1 cellular context compared by ENCODE assay signal in the genomic region with DNA sequence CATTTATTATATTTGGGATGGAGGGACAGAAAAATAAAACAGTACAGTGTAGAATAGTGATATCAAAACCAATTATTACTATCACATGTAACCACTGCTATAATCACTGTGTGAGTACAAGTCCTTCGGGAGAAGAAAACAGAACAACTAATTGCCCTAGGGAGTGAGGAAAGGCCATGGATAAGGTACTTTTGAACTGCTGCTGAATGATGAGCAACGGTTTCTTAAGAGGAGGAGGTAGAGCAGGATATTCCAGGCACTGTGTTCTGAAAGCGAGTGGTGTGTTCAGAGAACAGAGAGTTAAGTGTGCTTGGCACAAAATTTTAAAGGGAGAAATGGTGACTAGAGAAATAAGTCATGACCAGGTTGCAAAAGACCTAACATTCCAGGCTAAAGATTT.
TF ChIP-seq lines count a peak whose summit lies in the region.

No MANE protein-coding gene starts in this region.

TF ChIP-seq in GM23338, 12 proteins besides CTCF, POLR2A, EP300 and RAD21 (continued from another document):
- TF ChIP-seq, protein P1, sequence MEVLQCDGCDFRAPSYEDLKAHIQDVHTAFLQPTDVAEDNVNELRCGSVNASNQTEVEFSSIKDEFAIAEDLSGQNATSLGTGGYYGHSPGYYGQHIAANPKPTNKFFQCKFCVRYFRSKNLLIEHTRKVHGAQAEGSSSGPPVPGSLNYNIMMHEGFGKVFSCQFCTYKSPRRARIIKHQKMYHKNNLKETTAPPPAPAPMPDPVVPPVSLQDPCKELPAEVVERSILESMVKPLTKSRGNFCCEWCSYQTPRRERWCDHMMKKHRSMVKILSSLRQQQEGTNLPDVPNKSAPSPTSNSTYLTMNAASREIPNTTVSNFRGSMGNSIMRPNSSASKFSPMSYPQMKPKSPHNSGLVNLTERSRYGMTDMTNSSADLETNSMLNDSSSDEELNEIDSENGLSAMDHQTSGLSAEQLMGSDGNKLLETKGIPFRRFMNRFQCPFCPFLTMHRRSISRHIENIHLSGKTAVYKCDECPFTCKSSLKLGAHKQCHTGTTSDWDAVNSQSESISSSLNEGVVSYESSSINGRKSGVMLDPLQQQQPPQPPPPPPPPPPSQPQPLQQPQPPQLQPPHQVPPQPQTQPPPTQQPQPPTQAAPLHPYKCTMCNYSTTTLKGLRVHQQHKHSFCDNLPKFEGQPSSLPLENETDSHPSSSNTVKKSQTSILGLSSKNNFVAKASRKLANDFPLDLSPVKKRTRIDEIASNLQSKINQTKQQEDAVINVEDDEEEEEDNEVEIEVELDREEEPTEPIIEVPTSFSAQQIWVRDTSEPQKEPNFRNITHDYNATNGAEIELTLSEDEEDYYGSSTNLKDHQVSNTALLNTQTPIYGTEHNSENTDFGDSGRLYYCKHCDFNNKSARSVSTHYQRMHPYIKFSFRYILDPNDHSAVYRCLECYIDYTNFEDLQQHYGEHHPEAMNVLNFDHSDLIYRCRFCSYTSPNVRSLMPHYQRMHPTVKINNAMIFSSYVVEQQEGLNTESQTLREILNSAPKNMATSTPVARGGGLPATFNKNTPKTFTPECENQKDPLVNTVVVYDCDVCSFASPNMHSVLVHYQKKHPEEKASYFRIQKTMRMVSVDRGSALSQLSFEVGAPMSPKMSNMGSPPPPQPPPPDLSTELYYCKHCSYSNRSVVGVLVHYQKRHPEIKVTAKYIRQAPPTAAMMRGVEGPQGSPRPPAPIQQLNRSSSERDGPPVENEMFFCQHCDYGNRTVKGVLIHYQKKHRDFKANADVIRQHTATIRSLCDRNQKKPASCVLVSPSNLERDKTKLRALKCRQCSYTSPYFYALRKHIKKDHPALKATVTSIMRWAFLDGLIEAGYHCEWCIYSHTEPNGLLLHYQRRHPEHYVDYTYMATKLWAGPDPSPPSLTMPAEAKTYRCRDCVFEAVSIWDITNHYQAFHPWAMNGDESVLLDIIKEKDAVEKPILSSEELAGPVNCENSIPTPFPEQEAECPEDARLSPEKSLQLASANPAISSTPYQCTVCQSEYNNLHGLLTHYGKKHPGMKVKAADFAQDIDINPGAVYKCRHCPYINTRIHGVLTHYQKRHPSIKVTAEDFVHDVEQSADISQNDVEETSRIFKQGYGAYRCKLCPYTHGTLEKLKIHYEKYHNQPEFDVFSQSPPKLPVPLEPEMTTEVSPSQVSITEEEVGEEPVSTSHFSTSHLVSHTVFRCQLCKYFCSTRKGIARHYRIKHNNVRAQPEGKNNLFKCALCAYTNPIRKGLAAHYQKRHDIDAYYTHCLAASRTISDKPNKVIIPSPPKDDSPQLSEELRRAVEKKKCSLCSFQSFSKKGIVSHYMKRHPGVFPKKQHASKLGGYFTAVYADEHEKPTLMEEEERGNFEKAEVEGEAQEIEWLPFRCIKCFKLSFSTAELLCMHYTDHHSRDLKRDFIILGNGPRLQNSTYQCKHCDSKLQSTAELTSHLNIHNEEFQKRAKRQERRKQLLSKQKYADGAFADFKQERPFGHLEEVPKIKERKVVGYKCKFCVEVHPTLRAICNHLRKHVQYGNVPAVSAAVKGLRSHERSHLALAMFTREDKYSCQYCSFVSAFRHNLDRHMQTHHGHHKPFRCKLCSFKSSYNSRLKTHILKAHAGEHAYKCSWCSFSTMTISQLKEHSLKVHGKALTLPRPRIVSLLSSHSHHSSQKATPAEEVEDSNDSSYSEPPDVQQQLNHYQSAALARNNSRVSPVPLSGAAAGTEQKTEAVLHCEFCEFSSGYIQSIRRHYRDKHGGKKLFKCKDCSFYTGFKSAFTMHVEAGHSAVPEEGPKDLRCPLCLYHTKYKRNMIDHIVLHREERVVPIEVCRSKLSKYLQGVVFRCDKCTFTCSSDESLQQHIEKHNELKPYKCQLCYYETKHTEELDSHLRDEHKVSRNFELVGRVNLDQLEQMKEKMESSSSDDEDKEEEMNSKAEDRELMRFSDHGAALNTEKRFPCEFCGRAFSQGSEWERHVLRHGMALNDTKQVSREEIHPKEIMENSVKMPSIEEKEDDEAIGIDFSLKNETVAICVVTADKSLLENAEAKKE (CRISPR knock-in tag; IDR thresholded peaks at IDR 0.05): no peak
- TF ChIP-seq ETS1 (IDR thresholded peaks at IDR 0.05) (no peak), POLR2AphosphoS5 (IDR thresholded peaks at IDR 0.05; ENCODE audit: low read depth) (no peak), EZH2 (IDR thresholded peaks at IDR 0.05; ENCODE audit: low read depth, unreplicated experiment) (no peak), NANOG (IDR thresholded peaks at IDR 0.05; ENCODE audit: borderline replicate concordance) (no peak)
- TF ChIP-seq, protein P2, sequence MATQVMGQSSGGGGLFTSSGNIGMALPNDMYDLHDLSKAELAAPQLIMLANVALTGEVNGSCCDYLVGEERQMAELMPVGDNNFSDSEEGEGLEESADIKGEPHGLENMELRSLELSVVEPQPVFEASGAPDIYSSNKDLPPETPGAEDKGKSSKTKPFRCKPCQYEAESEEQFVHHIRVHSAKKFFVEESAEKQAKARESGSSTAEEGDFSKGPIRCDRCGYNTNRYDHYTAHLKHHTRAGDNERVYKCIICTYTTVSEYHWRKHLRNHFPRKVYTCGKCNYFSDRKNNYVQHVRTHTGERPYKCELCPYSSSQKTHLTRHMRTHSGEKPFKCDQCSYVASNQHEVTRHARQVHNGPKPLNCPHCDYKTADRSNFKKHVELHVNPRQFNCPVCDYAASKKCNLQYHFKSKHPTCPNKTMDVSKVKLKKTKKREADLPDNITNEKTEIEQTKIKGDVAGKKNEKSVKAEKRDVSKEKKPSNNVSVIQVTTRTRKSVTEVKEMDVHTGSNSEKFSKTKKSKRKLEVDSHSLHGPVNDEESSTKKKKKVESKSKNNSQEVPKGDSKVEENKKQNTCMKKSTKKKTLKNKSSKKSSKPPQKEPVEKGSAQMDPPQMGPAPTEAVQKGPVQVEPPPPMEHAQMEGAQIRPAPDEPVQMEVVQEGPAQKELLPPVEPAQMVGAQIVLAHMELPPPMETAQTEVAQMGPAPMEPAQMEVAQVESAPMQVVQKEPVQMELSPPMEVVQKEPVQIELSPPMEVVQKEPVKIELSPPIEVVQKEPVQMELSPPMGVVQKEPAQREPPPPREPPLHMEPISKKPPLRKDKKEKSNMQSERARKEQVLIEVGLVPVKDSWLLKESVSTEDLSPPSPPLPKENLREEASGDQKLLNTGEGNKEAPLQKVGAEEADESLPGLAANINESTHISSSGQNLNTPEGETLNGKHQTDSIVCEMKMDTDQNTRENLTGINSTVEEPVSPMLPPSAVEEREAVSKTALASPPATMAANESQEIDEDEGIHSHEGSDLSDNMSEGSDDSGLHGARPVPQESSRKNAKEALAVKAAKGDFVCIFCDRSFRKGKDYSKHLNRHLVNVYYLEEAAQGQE (IDR thresholded peaks at IDR 0.05; ENCODE audit: unreplicated experiment): no peak
